In the genomic region with DNA sequence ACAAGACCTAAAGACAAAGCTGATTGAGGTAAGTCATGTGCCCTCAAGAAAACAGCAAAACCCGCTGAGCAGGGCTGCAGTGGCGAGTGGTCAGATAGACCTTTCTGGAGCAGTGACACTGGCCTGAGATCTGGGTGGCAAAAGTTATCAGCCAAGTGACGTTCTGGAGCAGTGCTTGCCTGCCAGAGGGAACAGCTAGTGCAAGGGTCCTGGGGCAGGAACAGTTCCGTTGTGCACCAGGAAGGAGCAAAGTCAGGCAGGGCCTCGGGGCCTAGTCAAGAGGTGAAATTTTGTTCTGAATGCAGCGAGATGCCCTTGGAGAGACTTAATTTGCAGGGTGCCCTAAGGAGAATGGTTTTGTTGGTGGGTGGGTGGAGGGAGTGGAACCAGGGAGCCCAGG, we compare ENCODE assay signal across 27 cellular contexts.
"Had no signal": no experiment of that assay in that cellular context is flagged by ENCODE, and none has a peak within 500 bp of the region (broad histone marks: within the 10 kb centered on the region; RNA-seq: fewer than 3 reads in every experiment).

No MANE protein-coding gene starts in this region.

- H3K36me3 ChIP-seq: ascending aorta, heart right ventricle, left ventricle myocardium inferior, neutrophil, ovary, prostate gland, transverse colon, uterus had no signal

- ATAC-seq: activated CD4-positive, CD25-positive, alpha-beta regulatory T cell treated with anti-CD3 and anti-CD28 coated beads, Interleukin-2, amount 50 U/mL, for 24 hours; effector memory CD8-positive, alpha-beta T cell; esophagus mucosa; heart right ventricle had no signal

- DNase-seq: activated CD4-positive, alpha-beta T cell treated with anti-CD3 and anti-CD28 coated beads for 48 hours; activated CD4-positive, alpha-beta T cell treated with anti-CD3 and anti-CD28 coated beads, Interleukin-2, amount 50 U/mL, for 48 hours; activated CD8-positive, alpha-beta memory T cell treated with anti-CD3 and anti-CD28 coated beads for 24 hours; activated gamma-delta T cell; activated naive CD4-positive, alpha-beta T cell treated with anti-CD3 and anti-CD28 coated beads, Interleukin-2, amount 10 ng/mL, durations not matched to agents 7 days and 5 days; activated naive CD8-positive, alpha-beta T cell treated with anti-CD3 and anti-CD28 coated beads, Interleukin-2, amount 10 ng/mL, durations not matched to agents 7 days and 5 days; activated T-cell treated with anti-CD3 and anti-CD28 coated beads, Interleukin-2, amount 50 U/mL, for 1 hour; caudate nucleus; cortex of kidney; effector memory CD8-positive, alpha-beta T cell; foreskin fibroblast; heart right ventricle; left ventricle myocardium inferior; ovary; retina; stimulated activated CD4-positive, alpha-beta T cell treated with anti-CD3 and anti-CD28 coated beads, Interleukin-1b, Interleukin-23, amount 100 ng/mL, for 48 hours; stimulated activated naive CD4-positive, alpha-beta T cell treated with Interleukin-2 at 50 U/mL for 16 hours; testis; transverse colon; uterus had no signal

- H3K4me3 ChIP-seq: ascending aorta, heart right ventricle, left ventricle myocardium inferior, ovary, prostate gland, smooth muscle cell, testis, transverse colon, uterus had no signal

- H3K4me1 ChIP-seq: prostate gland, transverse colon, uterus had no signal

- H3K9me3 ChIP-seq: ascending aorta, neutrophil, ovary, prostate gland, testis, transverse colon, uterus had no signal

- H3K27me3 ChIP-seq: ascending aorta, heart right ventricle, neutrophil, ovary, testis, transverse colon, uterus had no signal

- H3K27ac ChIP-seq: ascending aorta, heart right ventricle, left ventricle myocardium inferior, neutrophil, ovary, prostate gland, testis, transverse colon, uterus, VCaP had no signal

- H3K4me2 ChIP-seq: smooth muscle cell had no signal
